Comparison of ENCODE assay signal across 31 cellular contexts in genomic region chr7:98974205-98974604, GRCh38.
"Had no signal": no experiment of that assay in that cellular context is flagged by ENCODE, and none has a peak within 500 bp of the region (broad histone marks: within the 10 kb centered on the region; RNA-seq: fewer than 3 reads in every experiment).

No MANE protein-coding gene starts in this region.

- H3K9me3 ChIP-seq: body of pancreas, gastrocnemius medialis, mucosa of descending colon, psoas muscle, thoracic aorta, uterus had no signal

- H3K4me3 ChIP-seq: body of pancreas, coronary artery, dorsolateral prefrontal cortex, gastrocnemius medialis, lung, mucosa of descending colon, psoas muscle, thoracic aorta, uterus had no signal

- H3K9ac ChIP-seq: parathyroid adenoma had no signal

- H3K27me3 Mint-ChIP-seq: activated naive CD8-positive, alpha-beta T cell; T-helper 17 cell had no signal

- DNase-seq: activated CD4-positive, alpha-beta T cell treated with anti-CD3 and anti-CD28 coated beads for 48 hours; activated CD4-positive, alpha-beta T cell treated with anti-CD3 and anti-CD28 coated beads, Interleukin-2, amount 50 U/mL, for 48 hours; aorta; body of pancreas; dorsolateral prefrontal cortex; effector memory CD4-positive, alpha-beta T cell; erythroblast; gastrocnemius medialis; glutamatergic neuron; hypothalamus; immature natural killer cell; mesendoderm; mucosa of descending colon; nucleus accumbens; psoas muscle; stimulated activated CD4-positive, alpha-beta T cell treated with anti-CD3 and anti-CD28 coated beads, Interleukin-15, amount 100 ng/mL, for 24 hours; stimulated activated CD4-positive, alpha-beta T cell treated with anti-CD3 and anti-CD28 coated beads, Interleukin-2, amount 100 ng/mL, for 24 hours; stimulated activated naive CD8-positive, alpha-beta T cell treated with anti-CD3 and anti-CD28 coated beads, Interleukin-15, Interleukin-2, amounts not matched to agents 100 U/mL and 50 U/mL, for 24 hours; T-helper 17 cell; T1000; trophoblast cell; uterus; WERI-Rb-1 had no signal

- H3K36me3 ChIP-seq: uterus had no signal

- H3K27ac Mint-ChIP-seq: activated naive CD8-positive, alpha-beta T cell; nephron; T-helper 17 cell had no signal

- H3K4me3 Mint-ChIP-seq: activated naive CD8-positive, alpha-beta T cell; immature natural killer cell; nephron; T-helper 17 cell had no signal

- H3K27me3 ChIP-seq: body of pancreas, dorsolateral prefrontal cortex, gastrocnemius medialis, uterus had no signal

- H3K9me3 Mint-ChIP-seq: immature natural killer cell, nephron had no signal

- H3K27ac ChIP-seq: body of pancreas, coronary artery, parathyroid adenoma, psoas muscle, thoracic aorta, uterus, WERI-Rb-1 had no signal

- H2AFZ ChIP-seq: parathyroid adenoma had no signal

- H3K4me1 Mint-ChIP-seq: immature natural killer cell, nephron had no signal

- ATAC-seq: activated CD4-positive, CD25-positive, alpha-beta regulatory T cell treated with anti-CD3 and anti-CD28 coated beads, Interleukin-2, amount 50 U/mL, for 24 hours; body of pancreas; mucosa of descending colon; SK-N-SH treated with all-trans-retinoic acid at 6 μM for 48 hours; stimulated activated naive CD8-positive, alpha-beta T cell treated with anti-CD3 and anti-CD28 coated beads, Interleukin-15, Interleukin-2, amounts not matched to agents 100 U/mL and 50 U/mL, for 24 hours; T-helper 17 cell had no signal

- H3K4me1 ChIP-seq: body of pancreas, psoas muscle, uterus had no signal
